1 cellular context compared by ENCODE assay signal in genomic region chr4:152778656-152779512, GRCh38.
TF ChIP-seq lines count a peak whose summit lies in the region.

No MANE protein-coding gene starts in this region.

TF ChIP-seq in GM23338, 12 proteins besides CTCF, POLR2A, EP300 and RAD21 (continued from another document):
- TF ChIP-seq EZH2phosphoT487 (IDR thresholded peaks at IDR 0.05; ENCODE audit: unreplicated experiment), result no peak
- TF ChIP-seq JUNB (IDR thresholded peaks at IDR 0.05; ENCODE audit: unreplicated experiment), result no peak
- TF ChIP-seq ETS1 (IDR thresholded peaks at IDR 0.05), result no peak
- TF ChIP-seq STAT1 (IDR thresholded peaks at IDR 0.05; ENCODE audit: unreplicated experiment), result no peak
